In genomic region chr10:119401671-119402395, GRCh38 we compare ENCODE assay signal across 8 cellular contexts.
DNase-seq lines count a peak whose midpoint lies in the region; ATAC-seq, FAIRE-seq and TF ChIP-seq lines count a peak whose summit lies in the region.

No MANE protein-coding gene starts in this region.

- TF ChIP-seq CTCF in RWPE1 (conservative IDR thresholded peaks at IDR 0.05; ENCODE audit: low read depth) (no peak), pancreas (IDR thresholded peaks at IDR 0.05) (no peak)

- peak overlapping the region in 2 of 3 donors; percentile 64 to 76 for H3K27ac Mint-ChIP-seq in CD4-positive, CD25-positive, alpha-beta regulatory T cell
- H3K27ac Mint-ChIP-seq in activated CD8-positive, alpha-beta memory T cell treated with anti-CD3 and anti-CD28 coated beads, Interleukin-2, amount 10 ng/mL, durations not matched to agents 7 days and 5 days: no peak overlapping the region

- no peak for ATAC-seq in CD4-positive, CD25-positive, alpha-beta regulatory T cell (ENCODE audit: low read depth in 2 of 2)
- ATAC-seq in pancreas: peak in 3 of 4 donors; percentile 39 to 61 (median 47)
- no peak for ATAC-seq in activated CD8-positive, alpha-beta memory T cell treated with anti-CD3 and anti-CD28 coated beads, Interleukin-2, amount 10 ng/mL, durations not matched to agents 7 days and 5 days

- WGBS in pancreas, 2 donors: 72 to 76% methylated on average over 14 of the region's 14 CpGs

- H3K4me1 Mint-ChIP-seq in CD4-positive, CD25-positive, alpha-beta regulatory T cell: peaks cover 0 to 10% (median 7%) of the 10 kb centered on the region in 4 donors
- no peaks in the 10 kb centered on the region for H3K4me1 Mint-ChIP-seq in activated CD8-positive, alpha-beta memory T cell treated with anti-CD3 and anti-CD28 coated beads, Interleukin-2, amount 10 ng/mL, durations not matched to agents 7 days and 5 days

- no peaks in the 10 kb centered on the region for H3K27me3 Mint-ChIP-seq in CD4-positive, CD25-positive, alpha-beta regulatory T cell
- H3K27me3 Mint-ChIP-seq in activated CD8-positive, alpha-beta memory T cell treated with anti-CD3 and anti-CD28 coated beads, Interleukin-2, amount 10 ng/mL, durations not matched to agents 7 days and 5 days: no peaks in the 10 kb centered on the region

- H3K4me1 ChIP-seq in CD4-positive, CD25-positive, alpha-beta regulatory T cell (ENCODE audit: control insufficient read depth, insufficient read depth, low read length, poor library complexity, severe bottlenecking): no peaks in the 10 kb centered on the region
- no peaks in the 10 kb centered on the region for H3K4me1 ChIP-seq in pancreas

- H3K36me3 ChIP-seq in CD4-positive, CD25-positive, alpha-beta regulatory T cell (ENCODE audit: control insufficient read depth, insufficient read depth, low read length): peaks cover 18% of the 10 kb centered on the region
- no peaks in the 10 kb centered on the region for H3K36me3 ChIP-seq in pancreas

- no peaks in the 10 kb centered on the region for H3K9me3 ChIP-seq in CD4-positive, CD25-positive, alpha-beta regulatory T cell (ENCODE audit: control insufficient read depth in 2 of 2, low read length in 2 of 2)
- H3K9me3 ChIP-seq in pancreas: no peaks in the 10 kb centered on the region

- no peak for FAIRE-seq in pancreas (lab: Jason Lieb, UNC)

- H3K36me3 Mint-ChIP-seq in CD4-positive, CD25-positive, alpha-beta regulatory T cell: peaks cover 13% of the 10 kb centered on the region
- no peaks in the 10 kb centered on the region for H3K36me3 Mint-ChIP-seq in activated CD8-positive, alpha-beta memory T cell treated with anti-CD3 and anti-CD28 coated beads, Interleukin-2, amount 10 ng/mL, durations not matched to agents 7 days and 5 days

- CTCF ChIA-PET in RWPE1 (lab: Yijun Ruan, JAX): interaction anchor here (0.8 to 1.2 kb wide), 2 partner anchors 43 to 202 kb away, joined by 3 read pairs; no protein-coding TSS in a partner anchor
- CTCF ChIA-PET in activated CD8-positive, alpha-beta memory T cell treated with anti-CD3 and anti-CD28 coated beads, Interleukin-2, amount 10 ng/mL, durations not matched to agents 7 days and 5 days (lab: Charles Lee): interaction anchor here (0.6 to 1.6 kb wide), 4 partner anchors 9 to 37 kb away, joined by 3 to 4 read pairs (median 3); no protein-coding TSS in a partner anchor

- H3K27ac ChIP-seq in CD4-positive, CD25-positive, alpha-beta regulatory T cell (ENCODE audit: insufficient read depth, low read length, poor library complexity, severe bottlenecking): no peak overlapping the region
- H3K27ac ChIP-seq in RWPE1 (0 out of 2 replicates have a peak overlapping the region, but pooled peaks have one; percentile 1), pancreas (no peak overlapping the region)

- H3K4me3 Mint-ChIP-seq in CD4-positive, CD25-positive, alpha-beta regulatory T cell: no peak overlapping the region
- no peak overlapping the region for H3K4me3 Mint-ChIP-seq in activated CD8-positive, alpha-beta memory T cell treated with anti-CD3 and anti-CD28 coated beads, Interleukin-2, amount 10 ng/mL, durations not matched to agents 7 days and 5 days

- no peaks in the 10 kb centered on the region for H3K27me3 ChIP-seq in CD4-positive, CD25-positive, alpha-beta regulatory T cell (ENCODE audit: control insufficient read depth, insufficient read depth, low read length)
- no peaks in the 10 kb centered on the region for H3K27me3 ChIP-seq in pancreas

- H3K4me3 ChIP-seq in CD4-positive, CD25-positive, alpha-beta regulatory T cell (ENCODE audit: low read depth, low read length): no peak overlapping the region
- H3K4me3 ChIP-seq in pancreas: no peak overlapping the region

- H3K9me3 Mint-ChIP-seq in CD4-positive, CD25-positive, alpha-beta regulatory T cell: no peaks in the 10 kb centered on the region
- H3K9me3 Mint-ChIP-seq in activated CD8-positive, alpha-beta memory T cell treated with anti-CD3 and anti-CD28 coated beads, Interleukin-2, amount 10 ng/mL, durations not matched to agents 7 days and 5 days (ENCODE audit: low read depth): no peaks in the 10 kb centered on the region

- DNase-seq in CD4-positive, CD25-positive, alpha-beta regulatory T cell: no peak
- DNase-seq in RWPE1 (ENCODE audit: low spot score): peak; percentile 85
- DNase-seq in fibroblast of peridontal ligament (ENCODE audit: extremely low read depth): peak; percentile 99
- DNase-seq in pancreas: no peak
- DNase-seq in HuH-7.5 (ENCODE audit: low spot score): no peak
- DNase-seq in NCI-H2029 (lab: John Stamatoyannopoulos, UW): no peak
- DNase-seq in activated CD8-positive, alpha-beta memory T cell treated with anti-CD3 and anti-CD28 coated beads, Interleukin-2, amount 10 ng/mL, durations not matched to agents 7 days and 5 days: no peak
- DNase-seq in activated CD4-positive, CD25-positive, alpha-beta regulatory T cell treated with anti-CD3 and anti-CD28 coated beads, Interleukin-2, amount 50 U/mL, for 72 hours: no peak

- intact Hi-C loops in pancreas (cut with DNase I): no loop called here

- POLR2A ChIA-PET in RWPE1 (lab: Yijun Ruan, JAX; ENCODE audit: low non-redundant PET): no interaction called here

Comparison
In these comparisons a context has a peak if more than half of its experiments do, and no peak if none do; other contexts are left out.
1. ATAC-seq: peak in pancreas (3 of 4); none in CD4-positive, CD25-positive, alpha-beta regulatory T cell (0 of 2) and activated CD8-positive, alpha-beta memory T cell treated with anti-CD3 and anti-CD28 coated beads, Interleukin-2, amount 10 ng/mL, durations not matched to agents 7 days and 5 days (single experiment).
2. DNase-seq: peak in RWPE1 (single experiment) and fibroblast of peridontal ligament (single experiment); none in CD4-positive, CD25-positive, alpha-beta regulatory T cell (0 of 3), pancreas (0 of 6), HuH-7.5 (single experiment), NCI-H2029 (single experiment), activated CD8-positive, alpha-beta memory T cell treated with anti-CD3 and anti-CD28 coated beads, Interleukin-2, amount 10 ng/mL, durations not matched to agents 7 days and 5 days (single experiment) and activated CD4-positive, CD25-positive, alpha-beta regulatory T cell treated with anti-CD3 and anti-CD28 coated beads, Interleukin-2, amount 50 U/mL, for 72 hours (single experiment).